Comparison of ENCODE assay signal across 30 cellular contexts in the genomic region with DNA sequence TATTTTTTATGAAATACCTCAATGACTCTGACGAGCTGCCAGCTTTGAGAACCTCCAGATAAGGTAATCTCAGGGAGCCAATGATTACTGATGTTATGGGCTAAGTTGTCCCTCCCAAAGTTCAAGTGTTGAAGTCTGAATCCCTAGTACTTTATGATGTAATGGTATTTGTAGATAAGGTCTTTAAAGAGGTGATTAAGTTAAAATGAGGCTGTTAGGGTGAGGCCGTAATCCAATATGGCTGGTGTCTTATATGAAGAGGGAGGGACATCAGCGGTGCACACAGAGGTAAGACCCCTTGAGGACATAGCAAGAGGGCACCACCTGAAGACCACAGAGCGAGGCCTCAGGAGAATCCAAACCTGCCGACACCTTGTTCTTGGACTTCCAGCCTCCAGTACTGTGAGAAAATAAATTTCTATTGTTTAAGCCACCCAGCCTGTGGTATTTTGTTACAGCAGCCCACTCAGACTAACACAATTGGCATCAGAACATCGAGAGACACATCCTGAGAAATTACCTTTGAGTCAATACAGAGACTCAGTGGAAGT. TPM values are rescaled to one million over a fixed set of nuclear protein-coding genes. Genes with fewer than 3 reads are reported as not detected.
"Had no signal": no experiment of that assay in that cellular context is flagged by ENCODE, and none has a peak within 500 bp of the region (broad histone marks: within the 10 kb centered on the region; RNA-seq: fewer than 3 reads in every experiment).

No MANE protein-coding gene starts in this region.

- FAIRE-seq: endometrium, keratinocyte had no signal

- ATAC-seq: effector memory CD8-positive, alpha-beta T cell; esophagus mucosa; gastrocnemius medialis; heart right ventricle; left cardiac atrium; left lung; left ventricle myocardium superior; lower lobe of right lung; mucosa of descending colon had no signal

- H3K4me1 ChIP-seq: colonic mucosa, esophagus squamous epithelium, gastrocnemius medialis, lower lobe of right lung had no signal

- H3K27me3 ChIP-seq: colonic mucosa, gastrocnemius medialis had no signal

- H3K36me3 ChIP-seq: colonic mucosa, esophagus squamous epithelium, gastrocnemius medialis, heart right ventricle, left lung, lower lobe of right lung had no signal

- H3K27ac ChIP-seq: colonic mucosa, epithelial cell of prostate, esophagus squamous epithelium, gastrocnemius medialis, heart right ventricle, left lung, lower lobe of right lung had no signal

- H3K9me3 ChIP-seq: colonic mucosa, esophagus squamous epithelium, gastrocnemius medialis, left lung, lower lobe of right lung, mucosa of descending colon had no signal

- H3K4me3 ChIP-seq: colonic mucosa, esophagus squamous epithelium, gastrocnemius medialis, heart right ventricle, left lung, lower lobe of right lung, mucosa of descending colon had no signal

- DNase-seq: colonic mucosa; cortex of kidney; effector CD8-positive, alpha-beta T cell; effector memory CD8-positive, alpha-beta T cell; endodermal cell; erythroblast; esophagus squamous epithelium; foreskin fibroblast; foreskin melanocyte; gastrocnemius medialis; glutamatergic neuron; head of caudate nucleus; heart right ventricle; hippocampal formation; left cardiac atrium; left lung; left ventricle myocardium superior; lower lobe of right lung; mesenchymal stem cell; mucosa of descending colon; naive B cell had no signal

RNA-seq across cellular contexts. Expression of a gene that starts 19.8 kb away (rescaled TPM):
- total RNA-seq: endodermal cell, mesothelial cell of epicardium had no signal
- polyA plus RNA-seq: keratinocyte had no signal

RNA-seq across cellular contexts. Expression of a gene that starts 41.3 kb away (rescaled TPM):
- total RNA-seq: dermis microvascular lymphatic vessel endothelial cell, endodermal cell, esophagus mucosa, gastrocnemius medialis, glomerular endothelial cell, left ventricle myocardium superior, lung microvascular endothelial cell, mesothelial cell of epicardium, myocyte had no signal
- polyA plus RNA-seq: keratinocyte had no signal
